Comparison of ENCODE assay signal across 22 cellular contexts in the genomic region with DNA sequence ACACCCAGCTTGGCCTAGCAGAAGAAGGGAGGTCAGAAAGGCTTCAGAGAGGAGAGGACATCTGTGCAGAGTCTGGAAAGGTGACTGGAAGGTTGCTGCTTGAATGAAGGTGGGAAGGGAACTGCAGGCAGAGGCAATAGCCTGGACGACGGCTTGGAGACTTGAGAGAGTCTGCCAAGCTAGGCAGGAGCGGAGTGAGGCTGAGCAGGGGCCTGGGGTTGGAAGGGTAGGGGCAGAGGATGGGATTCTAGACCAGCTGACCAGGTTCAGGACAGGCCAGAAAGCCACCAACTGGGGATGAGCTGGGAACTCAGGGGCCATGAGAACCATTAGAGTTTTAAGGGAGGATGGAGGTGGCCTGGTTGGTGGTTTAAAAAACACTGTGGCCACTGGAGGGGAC. TPM values are rescaled to one million over a fixed set of nuclear protein-coding genes. Genes with fewer than 3 reads are reported as not detected.
A peak's percentile ranks its signal among the peaks of the same experiment; 100 is the strongest.
DNase-seq lines count a peak whose midpoint lies in the region; ATAC-seq and TF ChIP-seq lines count a peak whose summit lies in the region.
"Had no signal": no experiment of that assay in that cellular context is flagged by ENCODE, and none has a peak within 500 bp of the region (broad histone marks: within the 10 kb centered on the region; RNA-seq: fewer than 3 reads in every experiment).

No MANE protein-coding gene starts in this region.

- no peaks in the 10 kb centered on the region for H3K79me2 ChIP-seq in hepatocyte

- no peak overlapping the region for H2AFZ ChIP-seq in hepatocyte

- DNase-seq in activated naive CD4-positive, alpha-beta T cell treated with anti-CD3 and anti-CD28 coated beads for 36 hours = no peak
- DNase-seq in esophagus squamous epithelium (lab: John Stamatoyannopoulos, UW) (no peak), neural crest cell (ENCODE audit: low read depth, low spot score) (no peak), thoracic aorta (ENCODE audit: low spot score) (no peak), hepatocyte (ENCODE audit: low spot score) (no peak), iPS-NIHi11 (ENCODE audit: low spot score) (no peak), SK-N-DZ (ENCODE audit: low spot score) (no peak)
- DNase-seq: ACHN; activated CD4-positive, alpha-beta T cell treated with anti-CD3 and anti-CD28 coated beads, Interleukin-2, amount 50 U/mL, for 4 hours; activated effector memory CD4-positive, alpha-beta T cell treated with anti-CD3 and anti-CD28 coated beads, Interleukin-2, amount 50 U/mL, for 16 hours; CD4-positive, alpha-beta T cell; DND-41; GOT3; left colon; NCI-H1694; SIG-M5; stimulated activated CD4-positive, alpha-beta T cell treated with anti-CD3 and anti-CD28 coated beads, Interleukin-2, amount 100 ng/mL, for 48 hours had no signal

- no peaks in the 10 kb centered on the region for H3K36me3 Mint-ChIP-seq in activated naive CD4-positive, alpha-beta T cell treated with anti-CD3 and anti-CD28 coated beads, Interleukin-2, amount 50 U/mL, for 24 hours
- no peaks in the 10 kb centered on the region for H3K36me3 Mint-ChIP-seq in activated naive CD4-positive, alpha-beta T cell treated with anti-CD3 and anti-CD28 coated beads for 36 hours (ENCODE audit: low read depth)
- no peaks in the 10 kb centered on the region for H3K36me3 Mint-ChIP-seq in neural crest cell (ENCODE audit: low read depth)

- H3K4me2 ChIP-seq in hepatocyte = no peak overlapping the region

- H3K27me3 ChIP-seq in esophagus squamous epithelium = peaks cover 0 to 5% (median 0%) of the 10 kb centered on the region in 4 donors
- H3K27me3 ChIP-seq in thoracic aorta (replicated peaks; ENCODE audit: insufficient read depth) = no peaks in the 10 kb centered on the region
- no peaks in the 10 kb centered on the region for H3K27me3 ChIP-seq in hepatocyte

- WGBS in esophagus squamous epithelium, 2 donors = 77 to 81% methylated on average over 3 of the region's 3 CpGs
- WGBS in hepatocyte (ENCODE audit: low lambda C conversion rate, missing lambda C conversion rate) = 90% methylated on average over 3 of the region's 3 CpGs

- no peaks in the 10 kb centered on the region for H3K9me3 ChIP-seq in esophagus squamous epithelium
- H3K9me3 ChIP-seq in thoracic aorta = no peaks in the 10 kb centered on the region
- H3K9me3 ChIP-seq in hepatocyte (ENCODE audit: low read depth) = no peaks in the 10 kb centered on the region

- no peaks in the 10 kb centered on the region for H3K27me3 Mint-ChIP-seq in activated naive CD4-positive, alpha-beta T cell treated with anti-CD3 and anti-CD28 coated beads, Interleukin-2, amount 50 U/mL, for 24 hours
- no peaks in the 10 kb centered on the region for H3K27me3 Mint-ChIP-seq in activated naive CD4-positive, alpha-beta T cell treated with anti-CD3 and anti-CD28 coated beads for 36 hours (ENCODE audit: low read depth)
- H3K27me3 Mint-ChIP-seq in neural crest cell (ENCODE audit: low read depth) = no peaks in the 10 kb centered on the region
- H3K27me3 Mint-ChIP-seq: CD4-positive, alpha-beta T cell had no signal

- H3K9me2 ChIP-seq in hepatocyte (replicated peaks; ENCODE audit: insufficient read depth) = no peaks in the 10 kb centered on the region

- H4K20me1 ChIP-seq in hepatocyte (ENCODE audit: insufficient read depth, poor library complexity, severe bottlenecking) = no peaks in the 10 kb centered on the region

- H3K4me3 ChIP-seq in esophagus squamous epithelium = peak overlapping the region in 3 of 4 donors; percentile 26 to 57 (median 30)
- peak overlapping the region; percentile 84 for H3K4me3 ChIP-seq in thoracic aorta
- H3K4me3 ChIP-seq in hepatocyte = no peak overlapping the region

- ATAC-seq in thoracic aorta (ENCODE audit: insufficient number of reproducible peaks, low FRiP score, low read depth) = no peak
- ATAC-seq: left colon had no signal

- H3K27ac Mint-ChIP-seq in activated naive CD4-positive, alpha-beta T cell treated with anti-CD3 and anti-CD28 coated beads, Interleukin-2, amount 50 U/mL, for 24 hours = peak overlapping the region; percentile 26
- H3K27ac Mint-ChIP-seq in activated naive CD4-positive, alpha-beta T cell treated with anti-CD3 and anti-CD28 coated beads for 36 hours = no peak overlapping the region
- H3K27ac Mint-ChIP-seq in neural crest cell (ENCODE audit: unreplicated experiment) = peak overlapping the region; percentile 57
- H3K27ac Mint-ChIP-seq: CD4-positive, alpha-beta T cell had no signal

- H3K27ac ChIP-seq in esophagus squamous epithelium (peak overlapping the region in 3 of 4 donors; percentile 79 to 92 (median 83)), thoracic aorta (peak overlapping the region; percentile 93 to 99), hepatocyte (no peak overlapping the region)

- no peaks in the 10 kb centered on the region for H3K9me3 Mint-ChIP-seq in activated naive CD4-positive, alpha-beta T cell treated with anti-CD3 and anti-CD28 coated beads, Interleukin-2, amount 50 U/mL, for 24 hours
- H3K9me3 Mint-ChIP-seq in activated naive CD4-positive, alpha-beta T cell treated with anti-CD3 and anti-CD28 coated beads for 36 hours = no peaks in the 10 kb centered on the region
- no peaks in the 10 kb centered on the region for H3K9me3 Mint-ChIP-seq in neural crest cell
- H3K9me3 Mint-ChIP-seq: CD4-positive, alpha-beta T cell had no signal

- CTCF ChIA-PET in activated naive CD4-positive, alpha-beta T cell treated with anti-CD3 and anti-CD28 coated beads for 36 hours (lab: Charles Lee) = interaction anchor here (1.3 to 2.2 kb wide), 3 partner anchors 8 to 197 kb away, joined by 3 to 8 read pairs (median 3); no protein-coding TSS in a partner anchor

- no peaks in the 10 kb centered on the region for H3K36me3 ChIP-seq in esophagus squamous epithelium
- H3K36me3 ChIP-seq in thoracic aorta = peaks cover 8% of the 10 kb centered on the region
- H3K36me3 ChIP-seq in hepatocyte (replicated peaks; ENCODE audit: insufficient read depth, low read depth) = no peaks in the 10 kb centered on the region

- H3K4me1 ChIP-seq in esophagus squamous epithelium (peaks cover 7 to 57% (median 9%) of the 10 kb centered on the region in 3 donors), thoracic aorta (ENCODE audit: control insufficient read depth in 1 of 2, low read depth in 2 of 2) (peaks cover 28 to 73% of the 10 kb centered on the region in 2 donors), hepatocyte (ENCODE audit: insufficient read depth) (no peaks in the 10 kb centered on the region)

- intact Hi-C loops in activated naive CD4-positive, alpha-beta T cell treated with anti-CD3 and anti-CD28 coated beads for 36 hours (cut with micrococcal nuclease) = no loop called here
- intact Hi-C loops in esophagus squamous epithelium (cut with DNase I) = no loop called here

- no peak for TF ChIP-seq CTCF in esophagus squamous epithelium (IDR thresholded peaks at IDR 0.05)
- no peak for TF ChIP-seq CTCF in neural crest cell (conservative IDR thresholded peaks at IDR 0.05)
- no peak for TF ChIP-seq CTCF in thoracic aorta (IDR thresholded peaks at IDR 0.05)
- TF ChIP-seq CTCF in hepatocyte (IDR thresholded peaks at IDR 0.05; ENCODE audit: poor library complexity) = no peak

- H3K4me3 Mint-ChIP-seq in activated naive CD4-positive, alpha-beta T cell treated with anti-CD3 and anti-CD28 coated beads, Interleukin-2, amount 50 U/mL, for 24 hours = no peak overlapping the region
- no peak overlapping the region for H3K4me3 Mint-ChIP-seq in activated naive CD4-positive, alpha-beta T cell treated with anti-CD3 and anti-CD28 coated beads for 36 hours
- peak overlapping the region; percentile 54 for H3K4me3 Mint-ChIP-seq in neural crest cell
- H3K4me3 Mint-ChIP-seq: CD4-positive, alpha-beta T cell had no signal

- no peak for TF ChIP-seq POLR2A in esophagus squamous epithelium (IDR thresholded peaks at IDR 0.05)

- H3K4me1 Mint-ChIP-seq in activated naive CD4-positive, alpha-beta T cell treated with anti-CD3 and anti-CD28 coated beads, Interleukin-2, amount 50 U/mL, for 24 hours = peaks cover 39% of the 10 kb centered on the region
- peaks cover 41% of the 10 kb centered on the region for H3K4me1 Mint-ChIP-seq in activated naive CD4-positive, alpha-beta T cell treated with anti-CD3 and anti-CD28 coated beads for 36 hours (ENCODE audit: low read depth)
- H3K4me1 Mint-ChIP-seq in neural crest cell = peaks cover 35% of the 10 kb centered on the region

RNA-seq across cellular contexts. Expression of a gene that starts 0.3 kb away (rescaled TPM):
- under 1 TPM in 1 of 2 experiments, not detected in 1; 0.14 TPM for total RNA-seq in activated naive CD4-positive, alpha-beta T cell treated with anti-CD3 and anti-CD28 coated beads for 36 hours
- total RNA-seq in esophagus squamous epithelium = 10 to 100 TPM in 1 of 4 donors, 1 to 10 TPM in 3; 1.9 to 15.1 (median 6.9) TPM
- not detected in 2 replicates for total RNA-seq in neural crest cell
- total RNA-seq in thoracic aorta = 100 to 1,000 TPM in 1 of 2 donors, 10 to 100 TPM in 1; 95.5 to 158 TPM
- total RNA-seq in hepatocyte = 0.37 TPM in 1 of 2 replicates, not detected in the other
- 0.83 and 2.2 TPM in 2 replicates for polyA plus RNA-seq in hepatocyte
- polyA plus RNA-seq in SK-N-DZ (2014; cell fraction: cytosol; rRNA removed) = 5.8 and 7.2 TPM in 2 replicates
- polyA plus RNA-seq in SK-N-DZ (2014; cell fraction: nucleus; rRNA removed) = 2.3 and 5.0 TPM in 2 replicates
- total RNA-seq: CD4-positive, alpha-beta T cell; dermis microvascular lymphatic vessel endothelial cell; HT1080; M059J; NCI-H460 had no signal

RNA-seq across cellular contexts. Expression of a gene that starts 15.0 kb away (rescaled TPM):
- 10 to 100 TPM; 67.7 TPM for total RNA-seq in activated naive CD4-positive, alpha-beta T cell treated with anti-CD3 and anti-CD28 coated beads for 36 hours
- total RNA-seq in esophagus squamous epithelium (10 to 100 TPM; 24.9 to 35.9 (median 28.2) TPM), neural crest cell (67.1 and 68.8 TPM in 2 replicates), thoracic aorta (10 to 100 TPM; 53.3 to 67.1 TPM), hepatocyte (22.5 and 26.2 TPM in 2 replicates)
- 5.1 and 6.7 TPM in 2 replicates for polyA plus RNA-seq in hepatocyte
- polyA plus RNA-seq in SK-N-DZ (2014; cell fraction: cytosol; rRNA removed) = 13.1 and 25.6 TPM in 2 replicates
- 37.4 and 48.4 TPM in 2 replicates for polyA plus RNA-seq in SK-N-DZ (2014; cell fraction: nucleus; rRNA removed)

RNA-seq across cellular contexts. Expression of a gene that starts 35.5 kb away (rescaled TPM):
- 1 to 10 TPM; 1.1 to 1.3 TPM for total RNA-seq in activated naive CD4-positive, alpha-beta T cell treated with anti-CD3 and anti-CD28 coated beads for 36 hours
- under 1 TPM in 1 of 4 donors, not detected in 3; 0.57 TPM for total RNA-seq in esophagus squamous epithelium
- total RNA-seq in neural crest cell = 26.1 and 28.7 TPM in 2 replicates
- 10 to 100 TPM in 1 of 2 donors, 1 to 10 TPM in 1; 9.7 to 11.5 TPM for total RNA-seq in thoracic aorta
- total RNA-seq in hepatocyte = 2.4 and 3.1 TPM in 2 replicates
- polyA plus RNA-seq in hepatocyte = 3.1 and 4.2 TPM in 2 replicates
- polyA plus RNA-seq in SK-N-DZ (2014; cell fraction: cytosol; rRNA removed) = 24.3 and 33.6 TPM in 2 replicates
- polyA plus RNA-seq in SK-N-DZ (2014; cell fraction: nucleus; rRNA removed) = 64.8 and 91.0 TPM in 2 replicates
- total RNA-seq: HT1080, NCI-H460 had no signal

RNA-seq across cellular contexts. Expression of a gene that starts 36.0 kb away (rescaled TPM):
- 1 to 10 TPM in 1 of 2 experiments, under 1 TPM in 1; 0.95 to 1.7 TPM for total RNA-seq in activated naive CD4-positive, alpha-beta T cell treated with anti-CD3 and anti-CD28 coated beads for 36 hours
- total RNA-seq in esophagus squamous epithelium = 10 to 100 TPM; 12.4 to 20.8 (median 19.7) TPM
- total RNA-seq in neural crest cell = 13.3 and 14.8 TPM in 2 replicates
- total RNA-seq in thoracic aorta = 100 to 1,000 TPM; 261 to 270 TPM
- 351 and 1,063 TPM in 2 replicates for total RNA-seq in hepatocyte
- 5,822 and 6,071 TPM in 2 replicates for polyA plus RNA-seq in hepatocyte
- 1.2 and 1.4 TPM in 2 replicates for polyA plus RNA-seq in SK-N-DZ (2014; cell fraction: cytosol; rRNA removed)
- 0.64 and 7.9 TPM in 2 replicates for polyA plus RNA-seq in SK-N-DZ (2014; cell fraction: nucleus; rRNA removed)

Comparison
In these comparisons a context has a peak if more than half of its experiments do, and no peak if none do; other contexts are left out.
1. RNA of a gene that starts 0.3 kb away (total RNA-seq): 95.5 to 158 TPM in thoracic aorta; 1.9 to 15.1 TPM in esophagus squamous epithelium, 0.14 TPM in activated naive CD4-positive, alpha-beta T cell treated with anti-CD3 and anti-CD28 coated beads for 36 hours, 0.37 TPM in hepatocyte and not detected in neural crest cell; every median in the first group is over 4 times any median in the second.